Comparison of ENCODE assay signal across 24 cellular contexts in genomic region chr2:128756372-128756730, GRCh38.
DNase-seq lines count a peak whose midpoint lies in the region; ATAC-seq and TF ChIP-seq lines count a peak whose summit lies in the region.
"Had no signal": no experiment of that assay in that cellular context is flagged by ENCODE, and none has a peak within 500 bp of the region (broad histone marks: within the 10 kb centered on the region; RNA-seq: fewer than 3 reads in every experiment).

No MANE protein-coding gene starts in this region.

- no peaks in the 10 kb centered on the region for H3K36me3 Mint-ChIP-seq in activated CD4-positive, alpha-beta T cell treated with anti-CD3 and anti-CD28 coated beads for 36 hours (ENCODE audit: low read depth)

- in situ Hi-C loops in GM13977 (cut with MboI; ENCODE audit: low pct_unique_long_range_greater_than_20kb, low sequenced_read_pairs, unreplicated experiment): loop anchor here (25.0 kb wide), 1 partner anchor 631 kb away; no protein-coding TSS in a partner anchor

- H3K4me1 ChIP-seq in esophagus muscularis mucosa (peaks cover 0 to 14% (median 3%) of the 10 kb centered on the region in 4 donors), left lung (peaks cover 0 to 14% of the 10 kb centered on the region in 2 donors), tibial artery (peaks cover 0 to 4% (median 0%) of the 10 kb centered on the region in 4 donors)

- no peak for TF ChIP-seq EP300 in esophagus muscularis mucosa (IDR thresholded peaks at IDR 0.05)

- CTCF ChIA-PET in activated CD4-positive, alpha-beta T cell treated with anti-CD3 and anti-CD28 coated beads for 36 hours (lab: Charles Lee): interaction anchor here (0.6 to 1.4 kb wide), 4 partner anchors 10 to 397 kb away, joined by 3 to 5 read pairs (median 4); no protein-coding TSS in a partner anchor

- no peaks in the 10 kb centered on the region for H3K9me3 Mint-ChIP-seq in activated CD4-positive, alpha-beta T cell treated with anti-CD3 and anti-CD28 coated beads for 36 hours (ENCODE audit: low read depth)

- 40% methylated on average over 3 of the region's 3 CpGs for WGBS in esophagus muscularis mucosa

- DNase-seq in DMS 273 (lab: John Stamatoyannopoulos, UW; ENCODE audit: unreplicated experiment) (peak; percentile 77), NCI-H1694 treated with DMSO at 0.1 percent for 48 hours (lab: John Stamatoyannopoulos, UW) (peak; percentile 93), esophagus muscularis mucosa (ENCODE audit: extremely low spot score) (peak; percentile 55), left lung (no peak), C1 segment of cervical spinal cord (lab: John Stamatoyannopoulos, UW) (no peak), GM13977 (ENCODE audit: low spot score) (no peak), tibial artery (no peak)
- no peak for DNase-seq in activated CD4-positive, alpha-beta T cell treated with anti-CD3 and anti-CD28 coated beads for 36 hours
- DNase-seq: activated CD4-positive, alpha-beta T cell treated with anti-CD3 and anti-CD28 coated beads for 4 hours; activated naive CD4-positive, alpha-beta T cell treated with anti-CD3 and anti-CD28 coated beads, Interleukin-2, amount 50 U/mL, for 16 hours; activated T-cell treated with anti-CD3 and anti-CD28 coated beads, Interleukin-2, amount 50 U/mL, for 72 hours; COR-L47; effector CD4-positive, alpha-beta T cell; islet precursor cell; mammary epithelial cell; NCI-H1092 treated with DMSO at 0.1 percent for 48 hours; NCI-H774; PC-3; SJCRH30; spleen; stimulated activated CD4-positive, alpha-beta T cell treated with anti-CD3 and anti-CD28 coated beads, Interleukin-4, amount 100 ng/mL, for 1 hour; stimulated activated naive CD4-positive, alpha-beta T cell treated with Interleukin-2 at 50 U/mL for 16 hours; T-helper 17 cell had no signal

- peaks cover 2% of the 10 kb centered on the region for H3K27me3 Mint-ChIP-seq in activated CD4-positive, alpha-beta T cell treated with anti-CD3 and anti-CD28 coated beads for 36 hours

- ATAC-seq in left lung: peak; percentile 43
- ATAC-seq in activated CD4-positive, alpha-beta T cell treated with anti-CD3 and anti-CD28 coated beads for 36 hours: no peak
- ATAC-seq: activated T-cell treated with anti-CD3 and anti-CD28 coated beads, Interleukin-2, amount 50 U/mL, for 72 hours; PC-3; T-helper 17 cell had no signal

- intact Hi-C loops in esophagus muscularis mucosa (cut with DNase I): no loop called here
- intact Hi-C loops in left lung (cut with DNase I): no loop called here
- intact Hi-C loops in activated CD4-positive, alpha-beta T cell treated with anti-CD3 and anti-CD28 coated beads for 36 hours (cut with DNase I, micrococcal nuclease): loop anchor here (5.0 to 10.0 kb wide), 2 partner anchors 432 to 434 kb away; no protein-coding TSS in a partner anchor
- intact Hi-C loops in tibial artery (cut with DNase I; ENCODE audit: low total_unique reads): no loop called here

- H3K27me3 ChIP-seq in esophagus muscularis mucosa: peaks cover 0 to 28% (median 0%) of the 10 kb centered on the region in 4 donors
- H3K27me3 ChIP-seq in left lung: peaks cover 0 to 11% of the 10 kb centered on the region in 2 donors
- H3K27me3 ChIP-seq in tibial artery: peaks cover 0 to 4% of the 10 kb centered on the region in 2 donors
- H3K27me3 ChIP-seq: SJCRH30, spleen had no signal

- no peaks in the 10 kb centered on the region for H3K9me3 ChIP-seq in esophagus muscularis mucosa
- no peaks in the 10 kb centered on the region for H3K9me3 ChIP-seq in left lung
- no peaks in the 10 kb centered on the region for H3K9me3 ChIP-seq in tibial artery
- H3K9me3 ChIP-seq: SJCRH30, thoracic aorta had no signal

- no peaks in the 10 kb centered on the region for H3K36me3 ChIP-seq in esophagus muscularis mucosa
- H3K36me3 ChIP-seq in left lung: no peaks in the 10 kb centered on the region
- no peaks in the 10 kb centered on the region for H3K36me3 ChIP-seq in tibial artery
- H3K36me3 ChIP-seq: SJCRH30, spleen, thoracic aorta had no signal

- POLR2A ChIA-PET in activated CD4-positive, alpha-beta T cell treated with anti-CD3 and anti-CD28 coated beads for 36 hours (lab: Charles Lee): no interaction called here

- TF ChIP-seq POLR2A in esophagus muscularis mucosa (IDR thresholded peaks at IDR 0.05; ENCODE audit: low read depth): no peak

- H3K4me3 Mint-ChIP-seq in activated CD4-positive, alpha-beta T cell treated with anti-CD3 and anti-CD28 coated beads for 36 hours: no peak overlapping the region
- H3K4me3 Mint-ChIP-seq: activated T-cell treated with anti-CD3 and anti-CD28 coated beads, Interleukin-2, amount 50 U/mL, for 72 hours; T-helper 17 cell had no signal

- peaks cover 16% of the 10 kb centered on the region for H3K4me1 Mint-ChIP-seq in activated CD4-positive, alpha-beta T cell treated with anti-CD3 and anti-CD28 coated beads for 36 hours

- H3K27ac Mint-ChIP-seq in activated CD4-positive, alpha-beta T cell treated with anti-CD3 and anti-CD28 coated beads for 36 hours: no peak overlapping the region
- H3K27ac Mint-ChIP-seq: activated T-cell treated with anti-CD3 and anti-CD28 coated beads, Interleukin-2, amount 50 U/mL, for 72 hours; T-helper 17 cell had no signal

- no peak for TF ChIP-seq CTCF in esophagus muscularis mucosa (IDR thresholded peaks at IDR 0.05)
- TF ChIP-seq CTCF in left lung (IDR thresholded peaks at IDR 0.05): no peak
- no peak for TF ChIP-seq CTCF in GM13977 (IDR thresholded peaks at IDR 0.05; ENCODE audit: extremely low read depth, insufficient read depth, missing control alignments)
- no peak for TF ChIP-seq CTCF in tibial artery (IDR thresholded peaks at IDR 0.05)

- H3K27ac ChIP-seq in esophagus muscularis mucosa (replicated peaks in 1 of 4): no peak overlapping the region
- no peak overlapping the region for H3K27ac ChIP-seq in left lung
- no peak overlapping the region for H3K27ac ChIP-seq in tibial artery
- H3K27ac ChIP-seq: SJCRH30, spleen, thoracic aorta had no signal

- H3K4me3 ChIP-seq in esophagus muscularis mucosa (no peak overlapping the region), left lung (no peak overlapping the region), tibial artery (no peak overlapping the region)
- H3K4me3 ChIP-seq: SJCRH30, spleen, thoracic aorta had no signal

Comparison
In these comparisons a context has a peak if more than half of its experiments do, and no peak if none do; other contexts are left out.
1. DNase-seq: peak in DMS 273 (single experiment), NCI-H1694 treated with DMSO at 0.1 percent for 48 hours (single experiment) and esophagus muscularis mucosa (single experiment); none in left lung (0 of 2), C1 segment of cervical spinal cord (0 of 14), GM13977 (single experiment), activated CD4-positive, alpha-beta T cell treated with anti-CD3 and anti-CD28 coated beads for 36 hours (single experiment) and tibial artery (0 of 2).
2. intact Hi-C loops: an anchor here in activated CD4-positive, alpha-beta T cell treated with anti-CD3 and anti-CD28 coated beads for 36 hours (5.0 to 10.0 kb wide); none called in esophagus muscularis mucosa, left lung and tibial artery.